In the genomic region with DNA sequence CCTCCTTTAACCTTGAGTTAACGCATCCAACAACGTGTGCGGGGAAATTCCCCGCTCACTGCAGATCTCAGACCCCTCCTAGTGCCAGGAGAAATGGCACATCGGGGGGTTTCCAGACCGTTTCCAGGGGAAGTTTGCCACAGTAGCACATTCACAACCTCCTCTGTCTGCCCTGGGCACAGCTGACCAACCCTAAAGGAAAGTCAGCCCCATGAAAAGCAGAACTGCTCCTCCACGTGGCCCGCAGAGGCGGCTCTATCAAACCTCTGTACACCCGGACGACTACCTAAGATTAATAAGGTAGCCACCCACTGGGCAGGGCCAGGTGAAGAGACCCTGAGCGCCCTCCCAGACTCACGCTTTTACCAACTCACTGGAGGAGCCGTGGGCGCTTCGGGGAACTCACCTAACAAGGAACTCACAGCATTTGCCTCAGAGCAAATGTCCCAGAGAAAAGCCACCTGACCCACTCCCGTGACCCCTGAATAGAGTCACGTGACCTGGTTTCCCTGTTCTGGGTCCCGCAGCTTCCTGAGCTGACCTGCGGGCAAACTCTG, we compare ENCODE assay signal across 8 cellular contexts. TPM values are rescaled to one million over a fixed set of nuclear protein-coding genes. Genes with fewer than 3 reads are reported as not detected.
DNase-seq lines count a peak whose midpoint lies in the region; ATAC-seq, FAIRE-seq and TF ChIP-seq lines count a peak whose summit lies in the region.

No MANE protein-coding gene starts in this region.

- 5% methylated on average over 13 of the region's 20 CpGs for whole genome bisulfite sequencing in K562 (ENCODE audit: insufficient coverage, low coverage, missing lambda C conversion rate)
- WGBS in neuronal stem cell (ENCODE audit: extremely low coverage in 2 of 2, insufficient read length in 2 of 2, insufficient replicate concordance in 1 of 2), 2 donors = no CpG with 5 or more reads among the region's 20 CpGs
- 36 to 89% methylated on average over 9 to 20 of the region's 20 CpGs for WGBS in upper lobe of left lung, 2 donors
- WGBS in hepatocyte (ENCODE audit: low lambda C conversion rate, missing lambda C conversion rate) = 89% methylated on average over 20 of the region's 20 CpGs

- H3K9me1 ChIP-seq in K562 (ENCODE audit: control insufficient read depth, insufficient read depth, low read length) = no peaks in the 10 kb centered on the region

- in situ Hi-C loops in K562 (cut with MboI) = no loop called here

- no peak overlapping the region for H2AK5ac ChIP-seq in neuronal stem cell (ENCODE audit: low read depth, low read length)

- ATAC-seq in GM18858 (IDR thresholded peaks at IDR 0.05; ENCODE audit: unreplicated experiment) (peak; percentile 42), HG02943 (IDR thresholded peaks at IDR 0.05; ENCODE audit: low read depth, unreplicated experiment) (peak; percentile 49), K562 (peak; percentile 44; the same call in 1 of the 3 replicates), upper lobe of left lung (ENCODE audit: low FRiP score in 2 of 2) (peak; percentile 60 to 74)

- H2BK5ac ChIP-seq in neuronal stem cell (ENCODE audit: low read length) = no peak overlapping the region

- no TSS peak for BruUV-seq in K562 (replicated peaks; lab: Mats Ljungman, UMichigan)

- no peak overlapping the region for H3K4ac ChIP-seq in neuronal stem cell (ENCODE audit: low read length)

- TF ChIP-seq RAD21 in K562 (CRISPR knock-in tag; conservative IDR thresholded peaks at IDR 0.05 in 1 of 2, IDR thresholded peaks at IDR 0.05 in 1 of 2) = no peak

- H4K8ac ChIP-seq in neuronal stem cell (ENCODE audit: low read depth, low read length) = no peak overlapping the region

- no peak overlapping the region for H3K14ac ChIP-seq in neuronal stem cell (ENCODE audit: low read length)

- intact Hi-C loops in K562 (cut with micrococcal nuclease) = no loop called here

- DNase-seq in T-helper 2 cell (peak; percentile 34 to 90 (median 72)), K562 (ENCODE audit: extremely low read depth in 1 of 4, low spot score in 3 of 4) (no peak), neuronal stem cell (ENCODE audit: low spot score) (no peak), upper lobe of left lung (peak in 1 of 2 donors; percentile 69), hepatocyte (ENCODE audit: low spot score) (no peak), H7 (no peak)

- no peak overlapping the region for H2BK12ac ChIP-seq in neuronal stem cell (ENCODE audit: low read length)

- POLR2A ChIA-PET in K562 (lab: Yijun Ruan, JAX) = interaction anchor here (0.6 to 0.8 kb wide), 2 partner anchors 17 to 1078 kb away, joined by 3 to 4 read pairs; no protein-coding TSS in a partner anchor

- H3K18ac ChIP-seq in neuronal stem cell (ENCODE audit: low read length) = peak overlapping the region; percentile 20

- no peak overlapping the region for H2BK15ac ChIP-seq in neuronal stem cell (ENCODE audit: low read length)

- H3K27me3 ChIP-seq in K562 (ENCODE audit: control insufficient read depth in 2 of 2, insufficient read depth in 2 of 2, low read length in 2 of 2) (peaks cover 8 to 42% of the 10 kb centered on the region in 2 experiments; a peak in 3 of 5 replicates), neuronal stem cell (ENCODE audit: control insufficient read depth in 3 of 3, insufficient read depth in 3 of 3, low read depth in 1 of 3, low read length in 3 of 3) (no peaks in the 10 kb centered on the region), upper lobe of left lung (no peaks in the 10 kb centered on the region), hepatocyte (no peaks in the 10 kb centered on the region), H7 (ENCODE audit: control insufficient read depth, insufficient read depth, low read length) (no peaks in the 10 kb centered on the region)

- TF ChIP-seq CTCF in K562 (IDR thresholded peaks at IDR 0.05 in 2 of 3, conservative IDR thresholded peaks at IDR 0.05 in 1 of 3; ENCODE audit: insufficient read depth in 2 of 3, low read depth in 1 of 3, low read length in 3 of 3) = peak in 1 of 3 experiments; percentile 10; a peak in 1 of 6 replicates
- TF ChIP-seq CTCF in upper lobe of left lung (IDR thresholded peaks at IDR 0.05) = no peak
- no peak for TF ChIP-seq CTCF in hepatocyte (IDR thresholded peaks at IDR 0.05; ENCODE audit: poor library complexity)

- no peaks in the 10 kb centered on the region for H3K79me1 ChIP-seq in neuronal stem cell (ENCODE audit: low read depth, low read length)

- H3K23ac ChIP-seq in neuronal stem cell (ENCODE audit: low read depth, low read length, poor library complexity) = no peak overlapping the region

- no peaks in the 10 kb centered on the region for H3K9me2 ChIP-seq in hepatocyte (replicated peaks; ENCODE audit: insufficient read depth)

- H3K4me3 ChIP-seq in K562 (no peak overlapping the region), neuronal stem cell (ENCODE audit: low read length in 2 of 2) (no peak overlapping the region), upper lobe of left lung (peak overlapping the region; percentile 6 to 41 (median 26)), hepatocyte (no peak overlapping the region), H7 (ENCODE audit: insufficient read depth, low read depth, low read length) (no peak overlapping the region)

- H3K79me2 ChIP-seq in K562 (ENCODE audit: control insufficient read depth, insufficient read depth, low read length) (no peaks in the 10 kb centered on the region), hepatocyte (no peaks in the 10 kb centered on the region)

- H3K4me1 ChIP-seq in K562 (replicated peaks in 1 of 2; ENCODE audit: control insufficient read depth in 2 of 2, insufficient read depth in 2 of 2, low read length in 2 of 2) (no peaks in the 10 kb centered on the region; a peak in 1 of 5 replicates), neuronal stem cell (ENCODE audit: control insufficient read depth in 2 of 2, insufficient read depth in 1 of 2, low read depth in 1 of 2, low read length in 2 of 2) (peaks cover under 1 to 10% of the 10 kb centered on the region in 2 donors), upper lobe of left lung (peaks cover 58 to 68% (median 63%) of the 10 kb centered on the region in 4 donors), hepatocyte (ENCODE audit: insufficient read depth) (no peaks in the 10 kb centered on the region)

- no peak overlapping the region for H3K27ac ChIP-seq in K562 (ENCODE audit: extremely low read depth, low read depth, low read length)
- H3K27ac ChIP-seq in neuronal stem cell (replicated peaks; ENCODE audit: low read length) = no peak overlapping the region
- peak overlapping the region; percentile 88 to 96 (median 90) for H3K27ac ChIP-seq in upper lobe of left lung
- no peak overlapping the region for H3K27ac ChIP-seq in hepatocyte

- TF ChIP-seq POLR2A in K562 (conservative IDR thresholded peaks at IDR 0.05) (no peak), upper lobe of left lung (IDR thresholded peaks at IDR 0.05) (no peak)

- no peaks in the 10 kb centered on the region for H3K9me3 ChIP-seq in K562 (replicated peaks; ENCODE audit: control insufficient read depth, insufficient read depth, low read depth, low read length)
- peaks cover 0 to 8% of the 10 kb centered on the region in 2 donors for H3K9me3 ChIP-seq in neuronal stem cell (replicated peaks in 1 of 2; ENCODE audit: control insufficient read depth in 2 of 2, insufficient read depth in 1 of 2, low read depth in 1 of 2, low read length in 2 of 2)
- H3K9me3 ChIP-seq in upper lobe of left lung = no peaks in the 10 kb centered on the region
- no peaks in the 10 kb centered on the region for H3K9me3 ChIP-seq in hepatocyte (ENCODE audit: low read depth)

- TF ChIP-seq EP300 in K562 (IDR thresholded peaks at IDR 0.05; ENCODE audit: low read length) (no peak), upper lobe of left lung (IDR thresholded peaks at IDR 0.05) (no peak)

- H2BK120ac ChIP-seq in neuronal stem cell (ENCODE audit: low read depth, low read length) = no peak overlapping the region

- H3K36me3 ChIP-seq in K562 (ENCODE audit: control insufficient read depth, insufficient read depth, low read length) (no peaks in the 10 kb centered on the region), neuronal stem cell (replicated peaks in 1 of 2; ENCODE audit: control insufficient read depth in 2 of 2, insufficient read depth in 2 of 2, low read length in 2 of 2) (peaks cover 2 to 89% of the 10 kb centered on the region in 2 donors), upper lobe of left lung (peaks cover 0 to 13% (median 0%) of the 10 kb centered on the region in 4 donors), hepatocyte (replicated peaks; ENCODE audit: insufficient read depth, low read depth) (no peaks in the 10 kb centered on the region), H7 (replicated peaks; ENCODE audit: control insufficient read depth, insufficient read depth, low read length) (no peaks in the 10 kb centered on the region; the same call in 1 of the 2 replicates)

- no peak overlapping the region for H3K4me2 ChIP-seq in K562 (ENCODE audit: insufficient read depth, low read length)
- no peak overlapping the region for H3K4me2 ChIP-seq in neuronal stem cell (ENCODE audit: insufficient read depth, low read length, poor library complexity, severe bottlenecking)
- no peak overlapping the region for H3K4me2 ChIP-seq in hepatocyte

- FAIRE-seq in K562 (lab: Jason Lieb, UNC) = no peak

- H2AFZ ChIP-seq in K562 (ENCODE audit: low read depth, low read length) (no peak overlapping the region), neuronal stem cell (ENCODE audit: low read length) (no peak overlapping the region), hepatocyte (no peak overlapping the region)

- no peak overlapping the region for H4K91ac ChIP-seq in neuronal stem cell (ENCODE audit: low read depth, low read length, poor library complexity)

- no peaks in the 10 kb centered on the region for H4K20me1 ChIP-seq in K562 (replicated peaks; ENCODE audit: control insufficient read depth, insufficient read depth, low read length)
- H4K20me1 ChIP-seq in hepatocyte (ENCODE audit: insufficient read depth, poor library complexity, severe bottlenecking) = no peaks in the 10 kb centered on the region

- CTCF ChIA-PET in K562 (lab: Yijun Ruan, JAX; ENCODE audit: low intra/inter-chr PET ratio) = no interaction called here

- H3K9ac ChIP-seq in K562 (ENCODE audit: insufficient read depth in 1 of 2, low read depth in 2 of 2, low read length in 2 of 2) = no peak overlapping the region
- H3K9ac ChIP-seq in neuronal stem cell (ENCODE audit: low read depth, low read length, poor library complexity) = no peak overlapping the region

RNA-seq across cellular contexts. Expression of a gene that starts 8.6 kb away (rescaled TPM):
- not detected in 2 replicates for total RNA-seq in K562 (2011; cell fraction: chromatin; rRNA removed; ENCODE audit: low replicate concordance)
- not detected in 2 replicates for total RNA-seq in K562 (2011; cell fraction: nucleolus; rRNA removed)
- total RNA-seq in K562 (2011; cell fraction: nucleoplasm; rRNA removed) = not detected in 2 replicates
- total RNA-seq in K562 (2014; rRNA removed) (0.04 and 0.09 TPM in 2 replicates), K562 (2014; rRNA removed; fragmentation: Illumina TruSeq; extraction: Trizol) (not detected in 2 replicates), K562 (2015; rRNA removed; fragmentation: Illumina TruSeq; extraction: Trizol) (0.11 TPM in 2 replicates), K562 (2021) (0.09 and 0.13 TPM in 2 replicates), upper lobe of left lung (10 to 100 TPM; 23.4 to 46.4 (median 34.6) TPM), hepatocyte (5.0 and 5.1 TPM in 2 replicates)
- polyA plus RNA-seq in K562 (2011; rRNA removed) (0.01 and 0.03 TPM in 2 replicates), K562 (2014; fragmentation: Illumina TruSeq; extraction: Trizol) (0.03 TPM in 1 of 2 replicates, not detected in the other), K562 (2014; fragmentation: Nextera tagmentation; extraction: Ambion mirVana) (under 1 TPM in 1 of 2 experiments, not detected in 1; 0.01 TPM), K562 (2014; rRNA removed) (0.07 TPM in 1 of 2 replicates, not detected in the other), hepatocyte (0.92 and 3.8 TPM in 2 replicates)
- 0.01 TPM in 1 of 2 replicates, not detected in the other for polyA plus RNA-seq in K562 (2011; cell fraction: cytosol; rRNA removed)
- polyA plus RNA-seq in K562 (2011; cell fraction: nucleus; rRNA removed) = 0.03 TPM in 1 of 2 replicates, not detected in the other
- 0.03 and 0.06 TPM in 2 replicates for polyA plus RNA-seq in K562 (2012)
- polyA minus RNA-seq in K562 (2011; rRNA and poly(A)+ RNA removed) = 0.06 TPM in 1 of 2 replicates, not detected in the other
- not detected in 2 replicates for polyA minus RNA-seq in K562 (2011; cell fraction: cytosol; rRNA and poly(A)+ RNA removed)
- polyA minus RNA-seq in K562 (2011; cell fraction: nucleus; rRNA and poly(A)+ RNA removed) = 0.13 TPM in 1 of 2 replicates, not detected in the other
- polyA plus RNA-seq in neuronal stem cell (2013, experiment 1 of 2) = 12.6 TPM
- 12.9 TPM for polyA plus RNA-seq in neuronal stem cell (2013, experiment 2 of 2)
- total RNA-seq in H7 (2014; rRNA removed; shearing (Covaris generic)) = 4.9 and 6.6 TPM in 2 replicates

Comparison
In these comparisons a context has a peak if more than half of its experiments do, and no peak if none do; other contexts are left out.
1. DNase-seq: peak in T-helper 2 cell (5 of 5); none in K562 (0 of 4), neuronal stem cell (single experiment), hepatocyte (single experiment) and H7 (single experiment).
2. H3K27ac ChIP-seq: peak in upper lobe of left lung (4 of 4); none in K562 (single experiment), neuronal stem cell (single experiment) and hepatocyte (single experiment).
3. H3K4me3 ChIP-seq: peak in upper lobe of left lung (4 of 4); none in K562 (single experiment), neuronal stem cell (0 of 2), hepatocyte (single experiment) and H7 (single experiment).
4. Peak in every context shown above with its lines, with median percentiles within 50 percentile points of each other: ATAC-seq.